Comparison of ENCODE assay signal across 18 cellular contexts in the genomic region with DNA sequence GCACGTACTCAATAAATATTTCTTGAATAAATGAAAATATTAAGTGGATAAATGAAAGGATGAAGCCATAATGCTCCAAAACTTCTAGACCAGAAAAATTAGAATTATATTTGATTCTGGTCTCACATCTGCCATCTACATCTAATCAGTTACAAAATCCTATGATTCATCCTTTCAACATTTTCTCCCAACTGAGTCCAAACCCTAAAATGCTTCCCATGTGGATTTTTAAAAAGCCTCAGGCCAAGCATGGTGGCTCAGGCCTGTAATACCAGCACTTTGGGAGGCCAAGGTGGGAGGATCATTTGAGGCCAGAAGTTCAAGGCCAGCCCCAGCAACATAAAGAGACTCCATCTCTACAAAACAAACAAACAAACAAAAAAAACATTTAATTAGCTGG. TPM values are rescaled to one million over a fixed set of nuclear protein-coding genes. Genes with fewer than 3 reads are reported as not detected.
DNase-seq lines count a peak whose midpoint lies in the region; ATAC-seq and TF ChIP-seq lines count a peak whose summit lies in the region.
"Had no signal": no experiment of that assay in that cellular context is flagged by ENCODE, and none has a peak within 500 bp of the region (broad histone marks: within the 10 kb centered on the region; RNA-seq: fewer than 3 reads in every experiment).

No MANE protein-coding gene starts in this region.

- H3K27me3 ChIP-seq in trophoblast cell (ENCODE audit: insufficient read depth, low read length), result no peaks in the 10 kb centered on the region
- H3K27me3 ChIP-seq: BE2C had no signal

- WGBS in trophoblast cell (ENCODE audit: extremely low coverage, insufficient coverage, insufficient read length), result no CpG with 5 or more reads among the region's 1 CpG

- H3K4me2 ChIP-seq in trophoblast cell (ENCODE audit: low read length), result no peak overlapping the region

- no peak overlapping the region for H2AFZ ChIP-seq in trophoblast cell (ENCODE audit: insufficient read depth, low read length, poor library complexity)

- H3K4ac ChIP-seq in trophoblast cell (ENCODE audit: low read depth, low read length), result no peak overlapping the region

- no peak overlapping the region for H2BK5ac ChIP-seq in trophoblast cell (ENCODE audit: low read depth, low read length, poor library complexity)

- no peaks in the 10 kb centered on the region for H3K79me1 ChIP-seq in trophoblast cell (ENCODE audit: low read length)

- no peak overlapping the region for H3K14ac ChIP-seq in trophoblast cell (ENCODE audit: low read length)

- H3K9me3 ChIP-seq in trophoblast cell (ENCODE audit: insufficient read depth, low read depth, low read length), result no peaks in the 10 kb centered on the region
- H3K9me3 ChIP-seq: BE2C, Caco-2 had no signal

- no peak overlapping the region for H4K8ac ChIP-seq in trophoblast cell (ENCODE audit: low read depth, low read length)

- no peaks in the 10 kb centered on the region for H3K4me1 ChIP-seq in trophoblast cell (ENCODE audit: control insufficient read depth in 1 of 2, insufficient read depth in 2 of 2, low read length in 2 of 2)
- H3K4me1 ChIP-seq: BE2C, Caco-2 had no signal

- peak; percentile 23 for DNase-seq in EH (ENCODE audit: low read depth)
- DNase-seq in RPMI7951 (ENCODE audit: low read depth), result peak; percentile 25
- peak; percentile 55 for DNase-seq in fibroblast of mammary gland (ENCODE audit: low read depth)
- DNase-seq in trophoblast cell, result peak; percentile 14 to 27
- DNase-seq: 8988T; BE2C; C1 segment of cervical spinal cord; Caco-2; CD4-positive, CD25-positive, alpha-beta regulatory T cell; CD8-positive, alpha-beta memory T cell; GF-D8; GOT3; H9 had no signal

- no peak overlapping the region for H3K9ac ChIP-seq in trophoblast cell (ENCODE audit: low read length)

- no peak overlapping the region for H2BK12ac ChIP-seq in trophoblast cell (ENCODE audit: low read length)

- no peak for TF ChIP-seq CTCF in fibroblast of mammary gland (conservative IDR thresholded peaks at IDR 0.05; ENCODE audit: control insufficient read depth, insufficient read depth, low read depth, low read length)

- no peaks in the 10 kb centered on the region for H3K36me3 ChIP-seq in trophoblast cell (ENCODE audit: control insufficient read depth in 1 of 2, insufficient read depth in 2 of 2, low read length in 2 of 2)
- H3K36me3 ChIP-seq: BE2C had no signal

- H3K23ac ChIP-seq in trophoblast cell (ENCODE audit: low read length), result no peak overlapping the region

- no peak overlapping the region for H4K91ac ChIP-seq in trophoblast cell (ENCODE audit: low read depth, low read length)

- no peaks in the 10 kb centered on the region for H3K79me2 ChIP-seq in trophoblast cell (ENCODE audit: control insufficient read depth, insufficient read depth, low read length, poor library complexity)

- H3K4me3 ChIP-seq in fibroblast of mammary gland (ENCODE audit: control insufficient read depth, low read depth, low read length) (no peak overlapping the region), trophoblast cell (ENCODE audit: low read depth, low read length) (no peak overlapping the region)

- no peak overlapping the region for H2BK120ac ChIP-seq in trophoblast cell (ENCODE audit: insufficient read depth, low read length, poor library complexity)

- H2AK5ac ChIP-seq in trophoblast cell (ENCODE audit: low read length), result no peak overlapping the region

- no peak overlapping the region for H3K27ac ChIP-seq in trophoblast cell (ENCODE audit: low read depth, low read length)
- H3K27ac ChIP-seq: HL-60 had no signal

- H4K12ac ChIP-seq in trophoblast cell (ENCODE audit: low read depth, low read length), result no peak overlapping the region

- H3K18ac ChIP-seq in trophoblast cell (ENCODE audit: low read length), result no peak overlapping the region

- no peak for ATAC-seq in SK-N-SH treated with all-trans-retinoic acid at 6 μM for 48 hours
- no peak for ATAC-seq in HG02759 (IDR thresholded peaks at IDR 0.05; ENCODE audit: unreplicated experiment)
- no peak for ATAC-seq in HG02852 (IDR thresholded peaks at IDR 0.05; ENCODE audit: unreplicated experiment)

TF ChIP-seq in SK-N-SH treated with all-trans-retinoic acid at 6 μM for 48 hours, 23 proteins besides CTCF, POLR2A, EP300 and RAD21:
- TF ChIP-seq, protein P1, sequence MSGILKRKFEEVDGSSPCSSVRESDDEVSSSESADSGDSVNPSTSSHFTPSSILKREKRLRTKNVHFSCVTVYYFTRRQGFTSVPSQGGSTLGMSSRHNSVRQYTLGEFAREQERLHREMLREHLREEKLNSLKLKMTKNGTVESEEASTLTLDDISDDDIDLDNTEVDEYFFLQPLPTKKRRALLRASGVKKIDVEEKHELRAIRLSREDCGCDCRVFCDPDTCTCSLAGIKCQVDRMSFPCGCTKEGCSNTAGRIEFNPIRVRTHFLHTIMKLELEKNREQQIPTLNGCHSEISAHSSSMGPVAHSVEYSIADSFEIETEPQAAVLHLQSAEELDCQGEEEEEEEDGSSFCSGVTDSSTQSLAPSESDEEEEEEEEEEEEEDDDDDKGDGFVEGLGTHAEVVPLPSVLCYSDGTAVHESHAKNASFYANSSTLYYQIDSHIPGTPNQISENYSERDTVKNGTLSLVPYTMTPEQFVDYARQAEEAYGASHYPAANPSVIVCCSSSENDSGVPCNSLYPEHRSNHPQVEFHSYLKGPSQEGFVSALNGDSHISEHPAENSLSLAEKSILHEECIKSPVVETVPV (CRISPR knock-in tag; IDR thresholded peaks at IDR 0.05), result no peak
- TF ChIP-seq ZC3H10 (CRISPR knock-in tag; IDR thresholded peaks at IDR 0.05) (no peak), ZNF8 (CRISPR knock-in tag; IDR thresholded peaks at IDR 0.05) (no peak), GLIS3 (CRISPR knock-in tag; IDR thresholded peaks at IDR 0.05) (no peak), ARNTL (CRISPR knock-in tag; IDR thresholded peaks at IDR 0.05; ENCODE audit: borderline replicate concordance, low read depth) (no peak), CSDC2 (CRISPR knock-in tag; IDR thresholded peaks at IDR 0.05) (no peak), SNAI2 (CRISPR knock-in tag; IDR thresholded peaks at IDR 0.05) (no peak), ZNF565 (CRISPR knock-in tag; conservative IDR thresholded peaks at IDR 0.05; ENCODE audit: low read depth) (no peak), OSR1 (CRISPR knock-in tag; IDR thresholded peaks at IDR 0.05) (no peak), BACH2 (CRISPR knock-in tag; IDR thresholded peaks at IDR 0.05; ENCODE audit: borderline replicate concordance) (no peak), TCF4 (CRISPR knock-in tag; IDR thresholded peaks at IDR 0.05; ENCODE audit: borderline replicate concordance) (no peak), ESRRG (CRISPR knock-in tag; IDR thresholded peaks at IDR 0.05) (no peak), RARB (CRISPR knock-in tag; IDR thresholded peaks at IDR 0.05) (no peak), ZFP30 (CRISPR knock-in tag; IDR thresholded peaks at IDR 0.05) (no peak), ISL1 (CRISPR knock-in tag; IDR thresholded peaks at IDR 0.05) (no peak), TOX (CRISPR knock-in tag; IDR thresholded peaks at IDR 0.05; ENCODE audit: borderline replicate concordance) (no peak)
- TF ChIP-seq, protein P2, sequence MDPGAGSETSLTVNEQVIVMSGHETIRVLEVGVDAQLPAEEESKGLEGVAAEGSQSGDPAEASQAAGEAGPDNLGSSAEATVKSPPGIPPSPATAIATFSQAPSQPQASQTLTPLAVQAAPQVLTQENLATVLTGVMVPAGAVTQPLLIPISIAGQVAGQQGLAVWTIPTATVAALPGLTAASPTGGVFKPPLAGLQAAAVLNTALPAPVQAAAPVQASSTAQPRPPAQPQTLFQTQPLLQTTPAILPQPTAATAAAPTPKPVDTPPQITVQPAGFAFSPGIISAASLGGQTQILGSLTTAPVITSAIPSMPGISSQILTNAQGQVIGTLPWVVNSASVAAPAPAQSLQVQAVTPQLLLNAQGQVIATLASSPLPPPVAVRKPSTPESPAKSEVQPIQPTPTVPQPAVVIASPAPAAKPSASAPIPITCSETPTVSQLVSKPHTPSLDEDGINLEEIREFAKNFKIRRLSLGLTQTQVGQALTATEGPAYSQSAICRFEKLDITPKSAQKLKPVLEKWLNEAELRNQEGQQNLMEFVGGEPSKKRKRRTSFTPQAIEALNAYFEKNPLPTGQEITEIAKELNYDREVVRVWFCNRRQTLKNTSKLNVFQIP (CRISPR knock-in tag; IDR thresholded peaks at IDR 0.05; ENCODE audit: borderline replicate concordance, low read depth), result no peak
- TF ChIP-seq, protein P3, sequence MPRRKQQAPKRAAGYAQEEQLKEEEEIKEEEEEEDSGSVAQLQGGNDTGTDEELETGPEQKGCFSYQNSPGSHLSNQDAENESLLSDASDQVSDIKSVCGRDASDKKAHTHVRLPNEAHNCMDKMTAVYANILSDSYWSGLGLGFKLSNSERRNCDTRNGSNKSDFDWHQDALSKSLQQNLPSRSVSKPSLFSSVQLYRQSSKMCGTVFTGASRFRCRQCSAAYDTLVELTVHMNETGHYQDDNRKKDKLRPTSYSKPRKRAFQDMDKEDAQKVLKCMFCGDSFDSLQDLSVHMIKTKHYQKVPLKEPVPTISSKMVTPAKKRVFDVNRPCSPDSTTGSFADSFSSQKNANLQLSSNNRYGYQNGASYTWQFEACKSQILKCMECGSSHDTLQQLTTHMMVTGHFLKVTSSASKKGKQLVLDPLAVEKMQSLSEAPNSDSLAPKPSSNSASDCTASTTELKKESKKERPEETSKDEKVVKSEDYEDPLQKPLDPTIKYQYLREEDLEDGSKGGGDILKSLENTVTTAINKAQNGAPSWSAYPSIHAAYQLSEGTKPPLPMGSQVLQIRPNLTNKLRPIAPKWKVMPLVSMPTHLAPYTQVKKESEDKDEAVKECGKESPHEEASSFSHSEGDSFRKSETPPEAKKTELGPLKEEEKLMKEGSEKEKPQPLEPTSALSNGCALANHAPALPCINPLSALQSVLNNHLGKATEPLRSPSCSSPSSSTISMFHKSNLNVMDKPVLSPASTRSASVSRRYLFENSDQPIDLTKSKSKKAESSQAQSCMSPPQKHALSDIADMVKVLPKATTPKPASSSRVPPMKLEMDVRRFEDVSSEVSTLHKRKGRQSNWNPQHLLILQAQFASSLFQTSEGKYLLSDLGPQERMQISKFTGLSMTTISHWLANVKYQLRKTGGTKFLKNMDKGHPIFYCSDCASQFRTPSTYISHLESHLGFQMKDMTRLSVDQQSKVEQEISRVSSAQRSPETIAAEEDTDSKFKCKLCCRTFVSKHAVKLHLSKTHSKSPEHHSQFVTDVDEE (CRISPR knock-in tag; IDR thresholded peaks at IDR 0.05), result no peak

RNA-seq across cellular contexts. Expression of a gene that starts 31.6 kb away (rescaled TPM):
- 1.2 and 1.6 TPM in 2 replicates for total RNA-seq in RPMI7951 (2014; rRNA removed; shearing (Covaris generic))
- 110 and 111 TPM in 2 replicates for polyA plus RNA-seq in trophoblast cell (2013)
- total RNA-seq: A673; CD4-positive, CD25-positive, alpha-beta regulatory T cell had no signal
- polyA plus RNA-seq: CD8-positive, alpha-beta memory T cell had no signal
